Comparison of ENCODE assay signal across 14 cellular contexts in the genomic region with DNA sequence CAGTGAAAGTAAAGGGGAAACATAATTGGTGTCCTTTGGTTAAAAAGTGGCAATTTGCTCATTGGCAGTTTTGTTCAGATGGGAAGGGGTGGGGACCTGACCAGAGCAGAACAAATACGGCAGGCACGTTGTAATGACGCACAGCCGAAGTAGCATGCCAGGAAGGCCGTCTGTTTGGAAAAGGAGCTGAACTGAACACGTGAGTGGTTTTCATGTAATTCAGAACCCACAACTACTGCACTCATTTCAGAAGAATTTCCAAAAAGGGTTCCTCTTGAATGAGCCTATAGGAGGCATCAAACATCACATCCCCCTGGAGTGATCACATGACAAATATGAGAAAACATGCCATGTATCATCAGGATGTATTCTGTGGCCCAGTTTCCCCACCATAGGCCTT. TPM values are rescaled to one million over a fixed set of nuclear protein-coding genes. Genes with fewer than 3 reads are reported as not detected.
A peak's percentile ranks its signal among the peaks of the same experiment; 100 is the strongest.
DNase-seq lines count a peak whose midpoint lies in the region; ATAC-seq and TF ChIP-seq lines count a peak whose summit lies in the region.
"Had no signal": no experiment of that assay in that cellular context is flagged by ENCODE, and none has a peak within 500 bp of the region (broad histone marks: within the 10 kb centered on the region; RNA-seq: fewer than 3 reads in every experiment).

No MANE protein-coding gene starts in this region.

- no peaks in the 10 kb centered on the region for H4K20me1 ChIP-seq in GM23248 (ENCODE audit: insufficient read depth)

- H3K4me3 ChIP-seq in GM23248 (peak overlapping the region; percentile 46), astrocyte of the cerebellum (ENCODE audit: low read depth, low read length) (no peak overlapping the region), left lung (no peak overlapping the region), thoracic aorta (no peak overlapping the region)
- H3K4me3 ChIP-seq: HAP-1 had no signal

- peak overlapping the region; percentile 29; the same call in 1 of the 2 replicates for H2AFZ ChIP-seq in GM23248

- no peak for TF ChIP-seq CTCF in astrocyte of the cerebellum (IDR thresholded peaks at IDR 0.05; ENCODE audit: low read depth, low read length, missing control alignments)
- no peak for TF ChIP-seq CTCF in left lung (IDR thresholded peaks at IDR 0.05)
- TF ChIP-seq CTCF in thoracic aorta (IDR thresholded peaks at IDR 0.05), result no peak

- H3K4me2 ChIP-seq in GM23248 (ENCODE audit: unreplicated experiment), result peak overlapping the region; percentile 72

- H3K36me3 ChIP-seq in GM23248 (ENCODE audit: low read depth), result no peaks in the 10 kb centered on the region
- no peaks in the 10 kb centered on the region for H3K36me3 ChIP-seq in left lung
- H3K36me3 ChIP-seq in thoracic aorta, result no peaks in the 10 kb centered on the region
- H3K36me3 ChIP-seq: HAP-1 had no signal

- 1% methylated on average over 6 of the region's 6 CpGs for WGBS in GM23248 (ENCODE audit: low coverage in 1 of 2, low lambda C conversion rate in 2 of 2, missing lambda C conversion rate in 2 of 2), 2 experiments

- H3K27me3 ChIP-seq in GM23248 (replicated peaks; ENCODE audit: insufficient read depth) (no peaks in the 10 kb centered on the region), left lung (no peaks in the 10 kb centered on the region), thoracic aorta (replicated peaks; ENCODE audit: insufficient read depth) (no peaks in the 10 kb centered on the region)

- H3K79me2 ChIP-seq in GM23248 (ENCODE audit: insufficient read depth), result no peaks in the 10 kb centered on the region

- peaks cover 48% of the 10 kb centered on the region for H3F3A ChIP-seq in GM23248 (ENCODE audit: insufficient read depth)

- H3K4me1 ChIP-seq in GM23248 (ENCODE audit: insufficient read depth) (peaks cover 64% of the 10 kb centered on the region), left lung (no peaks in the 10 kb centered on the region), thoracic aorta (ENCODE audit: control insufficient read depth in 1 of 2, low read depth in 2 of 2) (peaks cover 37 to 85% of the 10 kb centered on the region in 2 donors)
- H3K4me1 ChIP-seq: HAP-1 had no signal

- no peaks in the 10 kb centered on the region for H3K9me3 ChIP-seq in GM23248 (ENCODE audit: low read depth)
- no peaks in the 10 kb centered on the region for H3K9me3 ChIP-seq in left lung
- no peaks in the 10 kb centered on the region for H3K9me3 ChIP-seq in thoracic aorta
- H3K9me3 ChIP-seq: HAP-1 had no signal

- DNase-seq in GM23248, result peak; percentile 98
- DNase-seq in astrocyte of the cerebellum (ENCODE audit: low read depth), result peak; percentile 85
- peak in 1 of 2 donors; percentile 60 for DNase-seq in left lung
- DNase-seq in thoracic aorta (ENCODE audit: low spot score), result peak; percentile 49
- DNase-seq: effector CD8-positive, alpha-beta T cell; NCI-H1417; NCI-H774; SIG-M5; substantia nigra had no signal

- H3K9me2 ChIP-seq in GM23248 (ENCODE audit: insufficient read depth), result no peaks in the 10 kb centered on the region; the same call in 1 of the 2 replicates

- ATAC-seq in left lung (peak; percentile 60), thoracic aorta (ENCODE audit: insufficient number of reproducible peaks, low FRiP score, low read depth) (peak; percentile 67), GM21825 (IDR thresholded peaks at IDR 0.05; ENCODE audit: unreplicated experiment) (no peak), esophagus mucosa (no peak), HG02973 (IDR thresholded peaks at IDR 0.05; ENCODE audit: unreplicated experiment) (no peak)

- H3K9ac ChIP-seq in GM23248, result peak overlapping the region; percentile 79

- H3K27ac ChIP-seq in GM23248 (peak overlapping the region; percentile 98), left lung (peak overlapping the region; percentile 28 to 42), thoracic aorta (peak overlapping the region; percentile 90 to 94)
- H3K27ac ChIP-seq: VCaP had no signal

- intact Hi-C loops in left lung (cut with DNase I), result no loop called here

- in situ Hi-C loops in GM23248 (cut with MboI), result no loop called here
- in situ Hi-C loops in astrocyte of the cerebellum (cut with HindIII; ENCODE audit: low sequenced_read_pairs), result no loop called here

RNA-seq across cellular contexts. Expression of gene LMCD1, which starts 42.9 kb away (rescaled TPM):
- total RNA-seq in GM23248 (2014; rRNA removed; shearing (Covaris generic)), result 149 and 259 TPM in 2 replicates
- polyA plus RNA-seq in GM23248 (2016; fragmentation: Nextera tagmentation; extraction: Ambion mirVana), result 187 and 189 TPM in 2 replicates
- total RNA-seq in left lung, result 10 to 100 TPM; 69.6 to 84.8 TPM
- 100 to 1,000 TPM; 813 to 852 TPM for total RNA-seq in thoracic aorta
- total RNA-seq in esophagus mucosa, result 13.0 TPM

Comparison
In these comparisons a context has a peak if more than half of its experiments do, and no peak if none do; other contexts are left out.
1. H3K27ac ChIP-seq: peak in every context shown above with its lines; median percentile 98 in GM23248; 92 in thoracic aorta; 35 in left lung.
2. ATAC-seq: peak in left lung (single experiment) and thoracic aorta (single experiment); none in GM21825 (single experiment), esophagus mucosa (single experiment) and HG02973 (single experiment).